Comparison of ENCODE assay signal across 8 cellular contexts in genomic region chr9:126722922-126723806, GRCh38.
DNase-seq lines count a peak whose midpoint lies in the region; ATAC-seq and TF ChIP-seq lines count a peak whose summit lies in the region.

No MANE protein-coding gene starts in this region.

- H3K9me3 ChIP-seq in ovary: peaks cover 0 to 2% of the 10 kb centered on the region in 2 donors
- no peaks in the 10 kb centered on the region for H3K9me3 ChIP-seq in upper lobe of right lung

- H3K27me3 ChIP-seq in ovary (peaks cover 4% of the 10 kb centered on the region), upper lobe of right lung (peaks cover 7% of the 10 kb centered on the region)

- peak overlapping the region; percentile 30 for H3K4me3 ChIP-seq in fibroblast of mammary gland (ENCODE audit: control insufficient read depth, low read depth, low read length)
- peak overlapping the region; percentile 38 for H3K4me3 ChIP-seq in ovary
- peak overlapping the region; percentile 66 for H3K4me3 ChIP-seq in upper lobe of right lung

- peak; percentile 58 for DNase-seq in D341Med (ENCODE audit: low spot score)
- peak; percentile 64 for DNase-seq in NCI-H226
- DNase-seq in activated T-cell treated with anti-CD3 and anti-CD28 coated beads for 48 hours (ENCODE audit: low read depth): peak; percentile 71
- DNase-seq in fibroblast of mammary gland (ENCODE audit: low read depth): no peak
- no peak for DNase-seq in ovary
- DNase-seq in upper lobe of right lung: no peak
- no peak for DNase-seq in NOMO-1 treated with dmso at 0.1 percent for 144 hours (lab: John Stamatoyannopoulos, UW; ENCODE audit: unreplicated experiment)

- ATAC-seq in GM21528 (IDR thresholded peaks at IDR 0.05; ENCODE audit: low FRiP score, unreplicated experiment) (peak; percentile 39), upper lobe of right lung (peak; percentile 49)

- TF ChIP-seq EP300 in ovary (IDR thresholded peaks at IDR 0.05): no peak

- H3K4me1 ChIP-seq in ovary (ENCODE audit: insufficient read depth) (peaks cover 2% of the 10 kb centered on the region), upper lobe of right lung (peaks cover 10% of the 10 kb centered on the region)

- intact Hi-C loops in ovary (cut with DNase I) (no loop called here), upper lobe of right lung (cut with DNase I) (no loop called here)

- WGBS in ovary, 3 donors: 2 to 3% (median 2%) methylated on average over 47 to 68 of the region's 68 CpGs

- no peaks in the 10 kb centered on the region for H3K36me3 ChIP-seq in ovary
- H3K36me3 ChIP-seq in upper lobe of right lung: no peaks in the 10 kb centered on the region

- no peak overlapping the region for H3K27ac ChIP-seq in ovary
- peak overlapping the region; percentile 88 for H3K27ac ChIP-seq in upper lobe of right lung

- no peak for TF ChIP-seq CTCF in fibroblast of mammary gland (conservative IDR thresholded peaks at IDR 0.05; ENCODE audit: control insufficient read depth, insufficient read depth, low read depth, low read length)
- TF ChIP-seq CTCF in ovary (IDR thresholded peaks at IDR 0.05): no peak
- no peak for TF ChIP-seq CTCF in upper lobe of right lung (IDR thresholded peaks at IDR 0.05)

- TF ChIP-seq POLR2A in ovary (IDR thresholded peaks at IDR 0.05): no peak

Comparison
In these comparisons a context has a peak if more than half of its experiments do, and no peak if none do; other contexts are left out.
1. DNase-seq: peak in D341Med (single experiment), NCI-H226 (single experiment) and activated T-cell treated with anti-CD3 and anti-CD28 coated beads for 48 hours (single experiment); none in fibroblast of mammary gland (single experiment), ovary (0 of 5), upper lobe of right lung (single experiment) and NOMO-1 treated with dmso at 0.1 percent for 144 hours (single experiment).
2. Peak in every context shown above with its lines, with median percentiles within 50 percentile points of each other: H3K4me3 ChIP-seq.